In genomic region chr16:65121870-65122723, GRCh38 we compare ENCODE assay signal across 10 cellular contexts. TPM values are rescaled to one million over a fixed set of nuclear protein-coding genes. Genes with fewer than 3 reads are reported as not detected.
DNase-seq lines count a peak whose midpoint lies in the region; ATAC-seq, FAIRE-seq and TF ChIP-seq lines count a peak whose summit lies in the region.
"Had no signal": no experiment of that assay in that cellular context is flagged by ENCODE, and none has a peak within 500 bp of the region (broad histone marks: within the 10 kb centered on the region; RNA-seq: fewer than 3 reads in every experiment).

Gene CDH11, minus strand, starts transcription at chr16:65122063. Its CDS starts 117,194 bp downstream, at chr16:65004869.

- peak within 1 kb of the TSS; percentile 94 for H3K4me3 ChIP-seq in AG10803 (ENCODE audit: low read length)
- peak within 1 kb of the TSS; percentile 96 for H3K4me3 ChIP-seq in SJCRH30
- H3K4me3 ChIP-seq in gastroesophageal sphincter, result peak within 1 kb of the TSS; percentile 69 to 78
- peak within 1 kb of the TSS; percentile 48 for H3K4me3 ChIP-seq in neuron (ENCODE audit: low read length)
- H3K4me3 ChIP-seq: GM12878 had no signal

- WGBS in gastroesophageal sphincter (ENCODE audit: low coverage in 1 of 2), 2 donors, result 4% methylated on average over 8 of the region's 69 CpGs; no CpG with 5 or more reads in 1 of the 2 donors

- peak; percentile 24; the same call in 1 of the 2 replicates for TF ChIP-seq CTCF in AG10803 (conservative IDR thresholded peaks at IDR 0.05; ENCODE audit: low read length)
- TF ChIP-seq CTCF in gastroesophageal sphincter (IDR thresholded peaks at IDR 0.05), result peak; percentile 49 to 80 (median 50)

- peak within 1 kb of the TSS; percentile 80 for H2AFZ ChIP-seq in neuron (ENCODE audit: low read depth, low read length)

- no peak for TF ChIP-seq EP300 in gastroesophageal sphincter (IDR thresholded peaks at IDR 0.05)

- peak; percentile 36 to 48 for TF ChIP-seq POLR2A in gastroesophageal sphincter (IDR thresholded peaks at IDR 0.05)

- H3K9me3 ChIP-seq in SJCRH30 (replicated peaks) (no peaks in the 10 kb centered on the region), gastroesophageal sphincter (no peaks in the 10 kb centered on the region), neuron (ENCODE audit: low read length) (no peaks in the 10 kb centered on the region)

- DNase-seq in AG10803 (ENCODE audit: low read depth), result peak; percentile 94
- DNase-seq in SJCRH30, result peak; percentile 86 to 89
- no peak for DNase-seq in GM19239 (ENCODE audit: insufficient read length, low spot score)
- DNase-seq in NCI-H2227 treated with DMSO at 0.1 percent for 48 hours (lab: John Stamatoyannopoulos, UW), result no peak
- DNase-seq in activated CD4-positive, alpha-beta T cell treated with anti-CD3 and anti-CD28 coated beads, Interleukin-2, amount 50 U/mL, for 4 hours, result no peak
- no peak for DNase-seq in dermis blood vessel endothelial cell

- H3K27ac ChIP-seq in SJCRH30 (peak within 1 kb of the TSS; percentile 90), gastroesophageal sphincter (peak within 1 kb of the TSS; percentile 76 to 96 (median 93))

- H3K36me3 ChIP-seq in SJCRH30, result peaks cover 15% of the 10 kb centered on the region
- H3K36me3 ChIP-seq in gastroesophageal sphincter, result no peaks in the 10 kb centered on the region
- no peaks in the 10 kb centered on the region for H3K36me3 ChIP-seq in neuron (ENCODE audit: insufficient read depth, low read length)

- no peaks in the 10 kb centered on the region for H3K27me3 ChIP-seq in SJCRH30
- peaks cover 11% of the 10 kb centered on the region for H3K27me3 ChIP-seq in gastroesophageal sphincter
- peaks cover 57% of the 10 kb centered on the region for H3K27me3 ChIP-seq in neuron (ENCODE audit: insufficient read depth, low read length)

- FAIRE-seq in GM19239 (lab: Jason Lieb, UNC), result no peak
- FAIRE-seq: GM12878 had no signal

- peak; percentile 71 for ATAC-seq in gastroesophageal sphincter
- ATAC-seq: activated T-helper 17 cell treated with anti-CD3 and anti-CD28 coated beads, Interleukin-2, amount 50 U/mL, for 72 hours; GM12878 had no signal

- peaks cover 17% of the 10 kb centered on the region for H3K4me1 ChIP-seq in SJCRH30
- peaks cover 0 to 69% (median 10%) of the 10 kb centered on the region in 3 donors for H3K4me1 ChIP-seq in gastroesophageal sphincter
- H3K4me1 ChIP-seq in neuron (ENCODE audit: insufficient read depth, low read length), result peaks cover 26% of the 10 kb centered on the region

RNA-seq across cellular contexts. Expression of gene CDH11, which starts in this region (rescaled TPM):
- 65.1 and 73.1 TPM in 2 replicates for total RNA-seq in SJCRH30 (2014; rRNA removed; shearing (Covaris generic))
- total RNA-seq in gastroesophageal sphincter (10 to 100 TPM; 37.4 to 78.9 (median 62.8) TPM), dermis blood vessel endothelial cell (4.9 and 20.0 TPM in 2 replicates)
- total RNA-seq: activated T-helper 17 cell treated with anti-CD3 and anti-CD28 coated beads, Interleukin-2, amount 50 U/mL, for 72 hours had no signal

Comparison
In these comparisons a context has a peak if more than half of its experiments do, and no peak if none do; other contexts are left out.
1. DNase-seq: peak in AG10803 (single experiment) and SJCRH30 (2 of 2); none in GM19239 (single experiment), NCI-H2227 treated with DMSO at 0.1 percent for 48 hours (single experiment), activated CD4-positive, alpha-beta T cell treated with anti-CD3 and anti-CD28 coated beads, Interleukin-2, amount 50 U/mL, for 4 hours (0 of 2) and dermis blood vessel endothelial cell (single experiment).
2. Peak in every context shown above with its lines, with median percentiles within 50 percentile points of each other: H3K4me3 ChIP-seq.